1 cellular context compared by ENCODE assay signal in genomic region chr14:23562822-23563472, GRCh38.
A peak's percentile ranks its signal among the peaks of the same experiment; 100 is the strongest.
TF ChIP-seq lines count a peak whose summit lies in the region.

No MANE protein-coding gene starts in this region.

TF ChIP-seq in HepG2, 621 proteins besides CTCF, POLR2A, EP300 and RAD21 (continues in another document):
- TF ChIP-seq E2F5 (CRISPR knock-in tag; conservative IDR thresholded peaks at IDR 0.05): 0 out of 2 replicates have a peak, but pooled peaks have one; percentile 28
- TF ChIP-seq PTBP1 (IDR thresholded peaks at IDR 0.05; ENCODE audit: low read depth, low read length, poor library complexity, severe bottlenecking): no peak
- no peak for TF ChIP-seq ZSCAN29 (CRISPR knock-in tag; conservative IDR thresholded peaks at IDR 0.05)
- 0 out of 2 replicates have a peak, but pooled peaks have one; percentile 9 for TF ChIP-seq MXD4 (CRISPR knock-in tag; IDR thresholded peaks at IDR 0.05)
- TF ChIP-seq ZNF367 (CRISPR knock-in tag; IDR thresholded peaks at IDR 0.05; ENCODE audit: borderline replicate concordance): no peak
- peak; percentile 52; the same call in 1 of the 2 replicates for TF ChIP-seq ZNF281 (CRISPR knock-in tag; IDR thresholded peaks at IDR 0.05; ENCODE audit: borderline replicate concordance)
- no peak for TF ChIP-seq SAP130 (CRISPR knock-in tag; IDR thresholded peaks at IDR 0.05; ENCODE audit: low read depth)
- TF ChIP-seq ZNF605 (CRISPR knock-in tag; IDR thresholded peaks at IDR 0.05): no peak
- TF ChIP-seq XRCC5 (optimal IDR thresholded peaks at IDR 0.05; ENCODE audit: low read length): peak; percentile 87
- no peak; the same call in 1 of the 2 replicates for TF ChIP-seq ZNF451 (CRISPR knock-in tag; IDR thresholded peaks at IDR 0.05)
- TF ChIP-seq ZNF329 (CRISPR knock-in tag; IDR thresholded peaks at IDR 0.05; ENCODE audit: low read depth): 0 out of 2 replicates have a peak, but pooled peaks have one; percentile 73
- TF ChIP-seq ZNF260 (CRISPR knock-in tag; IDR thresholded peaks at IDR 0.05; ENCODE audit: borderline replicate concordance, low read depth): 0 out of 2 replicates have a peak, but pooled peaks have one; percentile 5
- TF ChIP-seq ZNF296 (CRISPR knock-in tag; conservative IDR thresholded peaks at IDR 0.05): no peak
- peak; percentile 70 for TF ChIP-seq ZNF350 (CRISPR knock-in tag; IDR thresholded peaks at IDR 0.05; ENCODE audit: borderline replicate concordance, low read depth)
- 0 out of 2 replicates have a peak, but pooled peaks have one; percentile 26 for TF ChIP-seq TEAD2 (CRISPR knock-in tag; IDR thresholded peaks at IDR 0.05)
- TF ChIP-seq DNMT3B (CRISPR knock-in tag; conservative IDR thresholded peaks at IDR 0.05): no peak
- peak; percentile 45 for TF ChIP-seq YEATS2 (CRISPR knock-in tag; IDR thresholded peaks at IDR 0.05; ENCODE audit: borderline replicate concordance)
- peak; percentile 61; the same call in 1 of the 2 replicates for TF ChIP-seq IRF2 (CRISPR knock-in tag; IDR thresholded peaks at IDR 0.05)
- no peak for TF ChIP-seq ZNF563 (CRISPR knock-in tag; IDR thresholded peaks at IDR 0.05)
- no peak for TF ChIP-seq POLR2AphosphoS2 (IDR thresholded peaks at IDR 0.05; ENCODE audit: low read depth, low read length)
- TF ChIP-seq SSRP1 (CRISPR knock-in tag; IDR thresholded peaks at IDR 0.05): no peak; the same call in 1 of the 2 replicates
- 0 out of 2 replicates have a peak, but pooled peaks have one; percentile 29 for TF ChIP-seq ZSCAN9 (CRISPR knock-in tag; IDR thresholded peaks at IDR 0.05; ENCODE audit: borderline replicate concordance)
- TF ChIP-seq PAF1 (CRISPR knock-in tag; IDR thresholded peaks at IDR 0.05): no peak
- TF ChIP-seq ZNF333 (CRISPR knock-in tag; IDR thresholded peaks at IDR 0.05; ENCODE audit: borderline replicate concordance): no peak; the same call in 1 of the 2 replicates
- TF ChIP-seq TEF (CRISPR knock-in tag; IDR thresholded peaks at IDR 0.05): 0 out of 2 replicates have a peak, but pooled peaks have one; percentile 50
- 0 out of 2 replicates have a peak, but pooled peaks have one; percentile 16 for TF ChIP-seq SRY (CRISPR knock-in tag; IDR thresholded peaks at IDR 0.05)
- 0 out of 2 replicates have a peak, but pooled peaks have one; percentile 21 for TF ChIP-seq SALL1 (CRISPR knock-in tag; IDR thresholded peaks at IDR 0.05)
- TF ChIP-seq KDM2A (CRISPR knock-in tag; IDR thresholded peaks at IDR 0.05; ENCODE audit: borderline replicate concordance, low read depth): peak; percentile 29; the same call in 1 of the 2 replicates
- TF ChIP-seq HOXA3 (CRISPR knock-in tag; IDR thresholded peaks at IDR 0.05): no peak; the same call in 1 of the 2 replicates
- TF ChIP-seq SIN3B (IDR thresholded peaks at IDR 0.05; ENCODE audit: low read length): peak; percentile 40; the same call in 1 of the 2 replicates
- no peak for TF ChIP-seq BHLHE40 (IDR thresholded peaks at IDR 0.05; ENCODE audit: low read length)
- TF ChIP-seq POLR2AphosphoS5 (IDR thresholded peaks at IDR 0.05; ENCODE audit: low read depth, low read length): peak; percentile 29; the same call in 1 of the 2 replicates
- no peak for TF ChIP-seq ZBTB40 (IDR thresholded peaks at IDR 0.05)
- TF ChIP-seq ZBTB40 (CRISPR knock-in tag; IDR thresholded peaks at IDR 0.05): 0 out of 2 replicates have a peak, but pooled peaks have one; percentile 13
- TF ChIP-seq DZIP1 (CRISPR knock-in tag; IDR thresholded peaks at IDR 0.05): 0 out of 2 replicates have a peak, but pooled peaks have one; percentile 14
- TF ChIP-seq IKZF1 (IDR thresholded peaks at IDR 0.05): no peak
- TF ChIP-seq ZNF7 (CRISPR knock-in tag; IDR thresholded peaks at IDR 0.05): peak; percentile 61; the same call in 1 of the 2 replicates
- no peak for TF ChIP-seq ZNF775 (CRISPR knock-in tag; IDR thresholded peaks at IDR 0.05; ENCODE audit: borderline replicate concordance)
- 0 out of 2 replicates have a peak, but pooled peaks have one; percentile 64 for TF ChIP-seq ZNF580 (CRISPR knock-in tag; IDR thresholded peaks at IDR 0.05; ENCODE audit: borderline replicate concordance, low read depth)
- TF ChIP-seq BRF2 (CRISPR knock-in tag; IDR thresholded peaks at IDR 0.05): no peak
- peak; percentile 24; the same call in 1 of the 2 replicates for TF ChIP-seq POLR2G (IDR thresholded peaks at IDR 0.05; ENCODE audit: low read depth, low read length)
- TF ChIP-seq ZNF501 (CRISPR knock-in tag; IDR thresholded peaks at IDR 0.05): peak; percentile 51; the same call in 1 of the 2 replicates
- no peak for TF ChIP-seq ZNF251 (CRISPR knock-in tag; IDR thresholded peaks at IDR 0.05)
- TF ChIP-seq ZNF256 (CRISPR knock-in tag; conservative IDR thresholded peaks at IDR 0.05): no peak
- 0 out of 2 replicates have a peak, but pooled peaks have one; percentile 30 for TF ChIP-seq ZNF703 (CRISPR knock-in tag; IDR thresholded peaks at IDR 0.05; ENCODE audit: borderline replicate concordance)
- peak; percentile 13 for TF ChIP-seq ZNF883 (CRISPR knock-in tag; IDR thresholded peaks at IDR 0.05; ENCODE audit: not compliant biosample characterization)
- TF ChIP-seq ZMAT3 (CRISPR knock-in tag; conservative IDR thresholded peaks at IDR 0.05): peak; percentile 60; the same call in 1 of the 2 replicates
